8 cellular contexts compared by ENCODE assay signal in the genomic region with DNA sequence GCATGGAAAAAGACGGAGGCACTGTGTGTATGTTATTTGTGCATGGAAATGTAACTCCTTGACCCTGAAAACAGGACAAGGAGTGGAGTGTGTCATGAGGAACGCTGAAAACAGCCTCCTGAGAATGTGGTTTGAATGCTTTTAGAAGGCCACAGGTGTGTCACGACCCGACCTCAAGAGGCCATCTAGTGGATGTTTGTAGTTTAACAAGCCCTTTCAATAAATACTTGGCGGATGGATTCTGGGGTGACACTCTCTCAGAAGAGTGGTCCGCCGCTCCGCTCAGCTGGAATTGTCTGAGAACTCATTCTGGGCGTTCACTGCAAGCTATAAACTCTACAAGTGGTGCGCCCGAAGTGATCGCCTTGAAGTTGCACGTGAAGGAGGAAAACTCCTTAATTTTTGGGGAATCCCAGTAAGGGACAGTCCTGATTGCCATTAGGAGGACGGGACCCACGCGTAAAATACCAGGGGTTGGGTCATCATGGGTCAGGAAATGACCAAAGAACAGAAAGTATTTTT. TPM values are rescaled to one million over a fixed set of nuclear protein-coding genes. Genes with fewer than 3 reads are reported as not detected.
DNase-seq lines count a peak whose midpoint lies in the region; FAIRE-seq and TF ChIP-seq lines count a peak whose summit lies in the region.
"Not testable (repeated sequence)": the region's sequence is repeated elsewhere in the genome, so short reads cannot be mapped to it uniquely, and the experiment has no call there.

No MANE protein-coding gene starts in this region.

- peaks cover 16% of the 10 kb centered on the region for H3K4me1 Mint-ChIP-seq in neural crest cell
- not testable (repeated sequence) for H3K4me1 Mint-ChIP-seq in type B pancreatic cell (ENCODE audit: unreplicated experiment)

- POLR2A ChIA-PET in HEK293 (lab: Yijun Ruan, JAX) = not testable (repeated sequence)

- H3K4me1 ChIP-seq in HEK293 (ENCODE audit: control insufficient read depth, insufficient read depth, low read length) = not testable (repeated sequence)
- peaks cover 18% of the 10 kb centered on the region for H3K4me1 ChIP-seq in cardiac muscle cell (ENCODE audit: low read depth)

- H3K27me3 Mint-ChIP-seq in neural crest cell (ENCODE audit: low read depth) (peaks cover 42% of the 10 kb centered on the region), type B pancreatic cell (peaks cover 34% of the 10 kb centered on the region)

- TF ChIP-seq POLR2A in GM12891 (IDR thresholded peaks at IDR 0.05; ENCODE audit: low read depth, low read length) = not testable (repeated sequence)

- peak; percentile 98 for FAIRE-seq in GM12891 (lab: Jason Lieb, UNC)

- CTCF ChIA-PET in HEK293 (lab: Yijun Ruan, JAX) = interaction anchor here (0.5 to 3.9 kb wide), 22 partner anchors 8 to 1080 kb away, joined by 3 to 35 read pairs (median 4); no protein-coding TSS in a partner anchor

- TF ChIP-seq CTCF in HEK293 (tag by site-specific recombination; IDR thresholded peaks at IDR 0.05) = not testable (repeated sequence)
- TF ChIP-seq CTCF in LNCaP clone FGC (IDR thresholded peaks at IDR 0.05; ENCODE audit: control insufficient read depth, extremely low read depth, insufficient read depth) (peak; percentile 56), astrocyte of the cerebellum (IDR thresholded peaks at IDR 0.05; ENCODE audit: low read depth, low read length, missing control alignments) (peak; percentile 35), cardiac muscle cell (IDR thresholded peaks at IDR 0.05; ENCODE audit: low read depth, low read length) (peak; percentile 46), neural crest cell (conservative IDR thresholded peaks at IDR 0.05) (peak; percentile 54), type B pancreatic cell (conservative IDR thresholded peaks at IDR 0.05) (peak; percentile 66)

- not testable (repeated sequence) for H3K9me3 ChIP-seq in HEK293 (ENCODE audit: control insufficient read depth, insufficient read depth, low read depth, low read length); cardiac muscle cell (ENCODE audit: low read depth)

- H3K4me3 ChIP-seq in HEK293 (ENCODE audit: low read depth, low read length); LNCaP clone FGC (ENCODE audit: low read depth, low read length); astrocyte of the cerebellum (ENCODE audit: low read depth, low read length); cardiac muscle cell: not testable (repeated sequence)

- H3K36me3 Mint-ChIP-seq in neural crest cell (ENCODE audit: low read depth); type B pancreatic cell: not testable (repeated sequence)

- not testable (repeated sequence) for H3K9me3 Mint-ChIP-seq in neural crest cell, type B pancreatic cell

- in situ Hi-C loops in astrocyte of the cerebellum (cut with HindIII; ENCODE audit: low sequenced_read_pairs) = not testable (repeated sequence)

- H3K27me3 ChIP-seq in cardiac muscle cell = not testable (repeated sequence)

- DNase-seq in GM12891 (ENCODE audit: insufficient read length, low spot score); LNCaP clone FGC (ENCODE audit: low read depth); astrocyte of the cerebellum (ENCODE audit: low read depth); neural crest cell (ENCODE audit: low read depth, low spot score); type B pancreatic cell (ENCODE audit: extremely low spot score, unreplicated experiment): not testable (repeated sequence)
- DNase-seq in T-helper 2 cell = peak in 4 of 5 experiments; percentile 4 to 70 (median 20)
- DNase-seq in cardiac muscle cell (ENCODE audit: low read depth in 1 of 2, low spot score in 1 of 2) = peak; percentile 51 to 65

- not testable (repeated sequence) for H3K27ac ChIP-seq in HEK293 (ENCODE audit: extremely low read depth, low read depth, low read length)
- peak overlapping the region; percentile 67 for H3K27ac ChIP-seq in cardiac muscle cell

- H3K4me3 Mint-ChIP-seq in neural crest cell = peak overlapping the region; percentile 61
- H3K4me3 Mint-ChIP-seq in type B pancreatic cell = peak overlapping the region; percentile 86

- H3K36me3 ChIP-seq in HEK293 (ENCODE audit: control insufficient read depth in 2 of 2, insufficient read depth in 1 of 2, low read length in 2 of 2); cardiac muscle cell: not testable (repeated sequence)

- not testable (repeated sequence) for H3K27ac Mint-ChIP-seq in neural crest cell (ENCODE audit: unreplicated experiment)
- H3K27ac Mint-ChIP-seq in type B pancreatic cell = peak overlapping the region; percentile 85

TF ChIP-seq in HEK293, 187 proteins besides CTCF, POLR2A, EP300 and RAD21:
- TF ChIP-seq SCRT2 (tag by site-specific recombination; IDR thresholded peaks at IDR 0.05) = 0 out of 2 replicates have a peak, but pooled peaks have one; percentile 30
- peak; percentile 7; the same call in 1 of the 2 replicates for TF ChIP-seq ZNF654 (tag by site-specific recombination; IDR thresholded peaks at IDR 0.05; ENCODE audit: low read depth)

RNA-seq across cellular contexts. Expression of a gene that starts 33.5 kb away (rescaled TPM):
- polyA plus RNA-seq in GM12891 (2012; ENCODE audit: low read depth, missing spikeins) = 0.03 TPM
- total RNA-seq in cardiac muscle cell (not detected in 2 replicates), neural crest cell (not detected in 2 replicates), type B pancreatic cell (ENCODE audit: low replicate concordance) (4.9 and 10.1 TPM in 2 replicates)
- polyA plus RNA-seq in cardiac muscle cell = not detected in 2 replicates

RNA-seq across cellular contexts. Expression of a gene that starts 44.7 kb away (rescaled TPM):
- polyA plus RNA-seq in GM12891 (2012; ENCODE audit: low read depth, missing spikeins) = not detected
- not detected in 2 replicates for total RNA-seq in cardiac muscle cell
- polyA plus RNA-seq in cardiac muscle cell = not detected in 2 replicates
- total RNA-seq in neural crest cell = not detected in 2 replicates
- 0.10 TPM in 1 of 2 replicates, not detected in the other for total RNA-seq in type B pancreatic cell (ENCODE audit: low replicate concordance)
